8 cellular contexts compared by ENCODE assay signal in genomic region chr3:129184396-129184656, GRCh38. TPM values are rescaled to one million over a fixed set of nuclear protein-coding genes. Genes with fewer than 3 reads are reported as not detected.
A peak's percentile ranks its signal among the peaks of the same experiment; 100 is the strongest.
DNase-seq lines count a peak whose midpoint lies in the region; ATAC-seq and TF ChIP-seq lines count a peak whose summit lies in the region.

No MANE protein-coding gene starts in this region.

- intact Hi-C loops in left colon (cut with DNase I, micrococcal nuclease) = loop anchor here in 1 of 2 donors (5.0 kb wide), 1 partner anchor 63 kb away; the partner anchor contains the start of gene COPG1
- intact Hi-C loops in stomach (cut with DNase I; ENCODE audit: low total_unique reads) = no loop called here

- H3K27ac ChIP-seq in ACC112 (ENCODE audit: low read depth, low read length) (peak overlapping the region; percentile 68), brain microvascular endothelial cell (peak overlapping the region; percentile 94), stomach (peak overlapping the region; percentile 94 to 100 (median 100))

- TF ChIP-seq CTCF in brain microvascular endothelial cell (IDR thresholded peaks at IDR 0.05; ENCODE audit: low read depth, low read length, missing control alignments) (peak; percentile 4), stomach (IDR thresholded peaks at IDR 0.05) (no peak)

- no peaks in the 10 kb centered on the region for H3K27me3 ChIP-seq in ACC112 (ENCODE audit: insufficient read depth, low read length)
- no peaks in the 10 kb centered on the region for H3K27me3 ChIP-seq in brain microvascular endothelial cell (replicated peaks)
- H3K27me3 ChIP-seq in stomach = no peaks in the 10 kb centered on the region

- H3K36me3 ChIP-seq in ACC112 (ENCODE audit: insufficient read depth, low read length) (peaks cover 11% of the 10 kb centered on the region), brain microvascular endothelial cell (replicated peaks) (peaks cover 6% of the 10 kb centered on the region), stomach (no peaks in the 10 kb centered on the region)

- peak; percentile 13 for ATAC-seq in GM19023 (IDR thresholded peaks at IDR 0.05; ENCODE audit: unreplicated experiment)
- peak; percentile 9 for ATAC-seq in left colon
- ATAC-seq in GM18868 (IDR thresholded peaks at IDR 0.05; ENCODE audit: unreplicated experiment) = no peak

- peak overlapping the region; percentile 73 for H2AFZ ChIP-seq in ACC112 (ENCODE audit: low read length, unreplicated experiment)

- 0 to 5% (median 2%) methylated on average over 5 of the region's 5 CpGs for WGBS in stomach, 5 donors

- peaks cover 59% of the 10 kb centered on the region for H3K79me2 ChIP-seq in ACC112 (ENCODE audit: control insufficient read depth, insufficient read depth, low read length, unreplicated experiment)

- no peak for TF ChIP-seq POLR2A in stomach (IDR thresholded peaks at IDR 0.05)

- DNase-seq in NCI-H2227 (lab: John Stamatoyannopoulos, UW; ENCODE audit: unreplicated experiment) (peak; percentile 5), brain microvascular endothelial cell (no peak), left colon (no peak), stomach (no peak), middle frontal gyrus (ENCODE audit: extremely low spot score, low spot score) (no peak)

- H3K4me1 ChIP-seq in ACC112 (ENCODE audit: control insufficient read depth, insufficient read depth, low read length, unreplicated experiment) (peaks cover 24% of the 10 kb centered on the region), stomach (peaks cover 29 to 54% (median 40%) of the 10 kb centered on the region in 4 donors)

- H3K4me3 ChIP-seq in ACC112 (ENCODE audit: low read depth, low read length) (peak overlapping the region; percentile 86), brain microvascular endothelial cell (ENCODE audit: low read depth, low read length) (peak overlapping the region; percentile 80), stomach (peak overlapping the region; percentile 74 to 96 (median 87))

- H3K9me3 ChIP-seq in stomach = no peaks in the 10 kb centered on the region

- no peak for TF ChIP-seq EP300 in stomach (IDR thresholded peaks at IDR 0.05)

- in situ Hi-C loops in brain microvascular endothelial cell (cut with HindIII; ENCODE audit: low pct_ligation_motif_present, low sequenced_read_pairs) = no loop called here

RNA-seq across cellular contexts. Expression of gene CNBP, which starts 0.6 kb away (rescaled TPM):
- total RNA-seq in left colon = 100 to 1,000 TPM; 205 to 247 TPM
- total RNA-seq in stomach = 100 to 1,000 TPM; 185 to 399 (median 202) TPM
- 100 to 1,000 TPM; 315 to 537 (median 323) TPM for polyA plus RNA-seq in stomach

RNA-seq across cellular contexts. Expression of gene ISY1, which starts 23.5 kb away (rescaled TPM):
- 10 to 100 TPM; 27.0 to 32.0 TPM for total RNA-seq in left colon
- 10 to 100 TPM in 1 of 5 donors, 1 to 10 TPM in 4; 5.4 to 24.4 (median 7.0) TPM for total RNA-seq in stomach
- 10 to 100 TPM; 17.8 to 31.5 (median 19.5) TPM for polyA plus RNA-seq in stomach
